9 cellular contexts compared by ENCODE assay signal in genomic region chr9:134407123-134407779, GRCh38.
DNase-seq lines count a peak whose midpoint lies in the region; ATAC-seq and TF ChIP-seq lines count a peak whose summit lies in the region.
"Had no signal": no experiment of that assay in that cellular context is flagged by ENCODE, and none has a peak within 500 bp of the region (broad histone marks: within the 10 kb centered on the region; RNA-seq: fewer than 3 reads in every experiment).

No MANE protein-coding gene starts in this region.

- POLR2A ChIA-PET in CD4-positive, alpha-beta T cell (lab: Charles Lee) = interaction anchor here (0.7 to 2.0 kb wide), 5 partner anchors 9 to 243 kb away, joined by 3 to 13 read pairs (median 5); no protein-coding TSS in a partner anchor

- peak; percentile 58 to 77 (median 66) for DNase-seq in CD4-positive, alpha-beta T cell
- DNase-seq in HS-5 (ENCODE audit: low read depth) (peak; percentile 6), RPMI8226 (peak; percentile 99), fibroblast of the aortic adventitia (ENCODE audit: low read depth) (peak; percentile 92), neural crest cell (ENCODE audit: low read depth, low spot score) (peak; percentile 63)
- peak; percentile 77 for DNase-seq in activated T-helper 2 cell treated with anti-CD3 and anti-CD28 coated beads, Interferon-gamma antibody, Interleukin-2, Interleukin-4, amounts not matched to agents 10 μg/mL and 5 μg/mL and 100 μg/mL, durations not matched to agents 14 hours and 24 hours and 36 hours (ENCODE audit: low spot score)

- peak overlapping the region; percentile 66 for H3K4me3 Mint-ChIP-seq in CD4-positive, alpha-beta T cell
- peak overlapping the region; percentile 55 for H3K4me3 Mint-ChIP-seq in activated T-helper 2 cell treated with anti-CD3 and anti-CD28 coated beads, Interferon-gamma antibody, Interleukin-2, Interleukin-4, amounts not matched to agents 10 μg/mL and 5 μg/mL and 100 μg/mL, durations not matched to agents 14 hours and 24 hours and 36 hours (ENCODE audit: low read depth)
- H3K4me3 Mint-ChIP-seq in neural crest cell = peak overlapping the region; percentile 67
- H3K4me3 Mint-ChIP-seq in stimulated activated naive CD8-positive, alpha-beta T cell treated with anti-CD3 and anti-CD28 coated beads, Interleukin-15, Interleukin-2, amounts not matched to agents 100 ng/mL and 50 ng/mL, for 24 hours = peak overlapping the region; percentile 47

- H3K9me3 ChIP-seq in CD4-positive, alpha-beta T cell (ENCODE audit: control insufficient read depth, low read length) = no peaks in the 10 kb centered on the region

- H3K27ac Mint-ChIP-seq in CD4-positive, alpha-beta T cell = peak overlapping the region; percentile 14
- no peak overlapping the region for H3K27ac Mint-ChIP-seq in activated T-helper 2 cell treated with anti-CD3 and anti-CD28 coated beads, Interferon-gamma antibody, Interleukin-2, Interleukin-4, amounts not matched to agents 10 μg/mL and 5 μg/mL and 100 μg/mL, durations not matched to agents 14 hours and 24 hours and 36 hours
- peak overlapping the region; percentile 91 for H3K27ac Mint-ChIP-seq in neural crest cell (ENCODE audit: unreplicated experiment)
- peak overlapping the region; percentile 58 for H3K27ac Mint-ChIP-seq in stimulated activated naive CD8-positive, alpha-beta T cell treated with anti-CD3 and anti-CD28 coated beads, Interleukin-15, Interleukin-2, amounts not matched to agents 100 ng/mL and 50 ng/mL, for 24 hours

- intact Hi-C loops in CD4-positive, alpha-beta T cell (cut with DNase I, micrococcal nuclease) = loop anchor here in 1 of 2 experiments (5.0 kb wide), 1 partner anchor 80 kb away; the partner anchor contains the start of gene RXRA
- intact Hi-C loops in activated T-helper 2 cell treated with anti-CD3 and anti-CD28 coated beads, Interferon-gamma antibody, Interleukin-2, Interleukin-4, amounts not matched to agents 10 μg/mL and 5 μg/mL and 100 μg/mL, durations not matched to agents 14 hours and 24 hours and 36 hours (cut with micrococcal nuclease) = loop anchor here (2.0 to 5.0 kb wide), 2 partner anchors 16 to 35 kb away; no protein-coding TSS in a partner anchor

- H3K4me3 ChIP-seq in fibroblast of the aortic adventitia (ENCODE audit: low read depth, low read length) = peak overlapping the region; percentile 26
- H3K4me3 ChIP-seq: cardiac muscle cell had no signal

- peak; percentile 83 for ATAC-seq in CD4-positive, alpha-beta T cell (ENCODE audit: poor library complexity)
- ATAC-seq in GM19438 (IDR thresholded peaks at IDR 0.05; ENCODE audit: low read depth, unreplicated experiment) = peak; percentile 64

- CTCF ChIA-PET in CD4-positive, alpha-beta T cell (lab: Charles Lee) = interaction anchor here (0.7 kb wide), 1 partner anchor 36 kb away, joined by 3 read pairs; no protein-coding TSS in a partner anchor

- H3K27ac ChIP-seq in CD4-positive, alpha-beta T cell (ENCODE audit: low read depth, low read length) = no peak overlapping the region
- H3K27ac ChIP-seq: cardiac muscle cell had no signal

- no peaks in the 10 kb centered on the region for H3K27me3 ChIP-seq in CD4-positive, alpha-beta T cell (ENCODE audit: control insufficient read depth, insufficient read depth, low read length)
- H3K27me3 ChIP-seq: cardiac muscle cell had no signal

- no peaks in the 10 kb centered on the region for H3K9me3 Mint-ChIP-seq in CD4-positive, alpha-beta T cell
- H3K9me3 Mint-ChIP-seq in activated T-helper 2 cell treated with anti-CD3 and anti-CD28 coated beads, Interferon-gamma antibody, Interleukin-2, Interleukin-4, amounts not matched to agents 10 μg/mL and 5 μg/mL and 100 μg/mL, durations not matched to agents 14 hours and 24 hours and 36 hours = no peaks in the 10 kb centered on the region
- H3K9me3 Mint-ChIP-seq in neural crest cell = no peaks in the 10 kb centered on the region
- no peaks in the 10 kb centered on the region for H3K9me3 Mint-ChIP-seq in stimulated activated naive CD8-positive, alpha-beta T cell treated with anti-CD3 and anti-CD28 coated beads, Interleukin-15, Interleukin-2, amounts not matched to agents 100 ng/mL and 50 ng/mL, for 24 hours

- H3K4me1 Mint-ChIP-seq in CD4-positive, alpha-beta T cell (ENCODE audit: low read depth) = peaks cover 42% of the 10 kb centered on the region
- peaks cover 29% of the 10 kb centered on the region for H3K4me1 Mint-ChIP-seq in activated T-helper 2 cell treated with anti-CD3 and anti-CD28 coated beads, Interferon-gamma antibody, Interleukin-2, Interleukin-4, amounts not matched to agents 10 μg/mL and 5 μg/mL and 100 μg/mL, durations not matched to agents 14 hours and 24 hours and 36 hours (ENCODE audit: low read depth)
- peaks cover 21% of the 10 kb centered on the region for H3K4me1 Mint-ChIP-seq in neural crest cell
- H3K4me1 Mint-ChIP-seq in stimulated activated naive CD8-positive, alpha-beta T cell treated with anti-CD3 and anti-CD28 coated beads, Interleukin-15, Interleukin-2, amounts not matched to agents 100 ng/mL and 50 ng/mL, for 24 hours (ENCODE audit: low read depth) = peaks cover 48% of the 10 kb centered on the region

- H3K27me3 Mint-ChIP-seq in CD4-positive, alpha-beta T cell = no peaks in the 10 kb centered on the region
- peaks cover 4% of the 10 kb centered on the region for H3K27me3 Mint-ChIP-seq in activated T-helper 2 cell treated with anti-CD3 and anti-CD28 coated beads, Interferon-gamma antibody, Interleukin-2, Interleukin-4, amounts not matched to agents 10 μg/mL and 5 μg/mL and 100 μg/mL, durations not matched to agents 14 hours and 24 hours and 36 hours (ENCODE audit: low read depth)
- no peaks in the 10 kb centered on the region for H3K27me3 Mint-ChIP-seq in neural crest cell (ENCODE audit: low read depth)
- peaks cover 9% of the 10 kb centered on the region for H3K27me3 Mint-ChIP-seq in stimulated activated naive CD8-positive, alpha-beta T cell treated with anti-CD3 and anti-CD28 coated beads, Interleukin-15, Interleukin-2, amounts not matched to agents 100 ng/mL and 50 ng/mL, for 24 hours

- TF ChIP-seq CTCF in CD4-positive, alpha-beta T cell (IDR thresholded peaks at IDR 0.05) = no peak
- TF ChIP-seq CTCF in fibroblast of the aortic adventitia (IDR thresholded peaks at IDR 0.05; ENCODE audit: insufficient read depth, low read length) (no peak), neural crest cell (conservative IDR thresholded peaks at IDR 0.05) (no peak)

- H3K36me3 Mint-ChIP-seq in CD4-positive, alpha-beta T cell (ENCODE audit: low read depth) = no peaks in the 10 kb centered on the region
- H3K36me3 Mint-ChIP-seq in activated T-helper 2 cell treated with anti-CD3 and anti-CD28 coated beads, Interferon-gamma antibody, Interleukin-2, Interleukin-4, amounts not matched to agents 10 μg/mL and 5 μg/mL and 100 μg/mL, durations not matched to agents 14 hours and 24 hours and 36 hours (ENCODE audit: low read depth) = peaks cover 10% of the 10 kb centered on the region
- H3K36me3 Mint-ChIP-seq in neural crest cell (ENCODE audit: low read depth) = no peaks in the 10 kb centered on the region
- H3K36me3 Mint-ChIP-seq in stimulated activated naive CD8-positive, alpha-beta T cell treated with anti-CD3 and anti-CD28 coated beads, Interleukin-15, Interleukin-2, amounts not matched to agents 100 ng/mL and 50 ng/mL, for 24 hours (ENCODE audit: low read depth) = no peaks in the 10 kb centered on the region

Comparison
In these comparisons a context has a peak if more than half of its experiments do, and no peak if none do; other contexts are left out.
1. DNase-seq: peak in every context shown above with its lines; median percentile 99 in RPMI8226; 92 in fibroblast of the aortic adventitia; 77 in activated T-helper 2 cell treated with anti-CD3 and anti-CD28 coated beads, Interferon-gamma antibody, Interleukin-2, Interleukin-4, amounts not matched to agents 10 μg/mL and 5 μg/mL and 100 μg/mL, durations not matched to agents 14 hours and 24 hours and 36 hours; 66 in CD4-positive, alpha-beta T cell; 63 in neural crest cell; 6 in HS-5.